In the genomic region with DNA sequence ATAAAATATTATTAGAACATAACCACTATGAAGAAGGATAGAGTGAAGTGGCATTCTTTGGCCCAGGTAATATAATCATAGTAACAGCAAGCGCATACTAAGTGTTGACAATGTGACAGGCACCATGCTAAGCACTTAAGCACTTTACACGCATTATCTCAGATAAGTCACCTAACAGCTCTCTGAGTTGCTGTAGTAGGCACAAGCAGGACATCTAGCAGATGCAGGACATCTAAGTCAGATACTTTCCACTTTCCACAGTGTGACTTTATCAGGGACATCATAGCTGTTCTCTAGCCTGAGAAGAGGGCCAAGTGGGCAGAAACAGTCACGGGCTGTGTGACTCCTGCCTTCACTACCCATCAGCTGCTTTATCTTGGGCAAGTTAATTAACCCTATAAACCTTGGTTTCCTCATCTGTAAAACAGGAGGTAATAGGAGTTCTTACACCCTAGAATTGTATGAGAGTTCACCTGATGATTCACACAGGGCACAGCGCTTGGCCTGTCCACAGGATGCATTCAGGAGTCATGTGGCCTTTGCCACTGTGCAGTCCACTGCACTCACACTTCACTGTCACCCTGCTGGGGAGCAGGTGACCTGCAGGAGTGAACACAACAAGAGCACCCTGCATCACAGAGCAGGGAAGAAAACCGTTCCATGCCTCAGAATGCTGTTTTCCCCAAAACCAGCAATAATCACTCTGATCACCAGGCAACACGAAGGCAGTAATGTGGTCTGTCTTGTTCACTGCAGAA, we compare ENCODE assay signal across 13 cellular contexts. TPM values are rescaled to one million over a fixed set of nuclear protein-coding genes. Genes with fewer than 3 reads are reported as not detected.
"Had no signal": no experiment of that assay in that cellular context is flagged by ENCODE, and none has a peak within 500 bp of the region (broad histone marks: within the 10 kb centered on the region; RNA-seq: fewer than 3 reads in every experiment).

No MANE protein-coding gene starts in this region.

- H3K27ac ChIP-seq: adrenal gland, neural progenitor cell, ovary had no signal

- H2AFZ ChIP-seq: neural progenitor cell had no signal

- H3K9me3 Mint-ChIP-seq: activated CD4-positive, alpha-beta T cell treated with anti-CD3 and anti-CD28 coated beads, Interleukin-2, amount 10 ng/mL, durations not matched to agents 7 days and 5 days; central memory CD8-positive, alpha-beta T cell; WTC11 had no signal

- ATAC-seq: WTC11 had no signal

- H3K4me2 ChIP-seq: neural progenitor cell had no signal

- H3K27me3 ChIP-seq: adrenal gland, ovary, tibial nerve had no signal

- H3K27ac Mint-ChIP-seq: activated CD4-positive, alpha-beta T cell treated with anti-CD3 and anti-CD28 coated beads, Interleukin-2, amount 10 ng/mL, durations not matched to agents 7 days and 5 days; neural progenitor cell; WTC11 had no signal

- DNase-seq: activated CD4-positive, alpha-beta T cell treated with anti-CD3 and anti-CD28 coated beads, Interleukin-2, amount 10 ng/mL, durations not matched to agents 7 days and 5 days; activated CD8-positive, alpha-beta memory T cell treated with anti-CD3 and anti-CD28 coated beads for 24 hours; activated naive CD4-positive, alpha-beta T cell treated with anti-CD3 and anti-CD28 coated beads, Interleukin-2, amount 50 U/mL, for 16 hours; adrenal gland; cortex of kidney; ovary; stimulated activated CD4-positive, alpha-beta T cell treated with anti-CD3 and anti-CD28 coated beads, Interleukin-15, amount 100 ng/mL, for 24 hours; stimulated activated CD4-positive, alpha-beta T cell treated with anti-CD3 and anti-CD28 coated beads, Interleukin-4, amount 100 ng/mL, for 24 hours had no signal

- H3K27me3 Mint-ChIP-seq: activated CD4-positive, alpha-beta T cell treated with anti-CD3 and anti-CD28 coated beads, Interleukin-2, amount 10 ng/mL, durations not matched to agents 7 days and 5 days; central memory CD8-positive, alpha-beta T cell had no signal

- H3K4me3 ChIP-seq: adrenal gland, neural progenitor cell, ovary, tibial nerve had no signal

- H3K9ac ChIP-seq: neural progenitor cell had no signal

- H3K4me3 Mint-ChIP-seq: activated CD4-positive, alpha-beta T cell treated with anti-CD3 and anti-CD28 coated beads, Interleukin-2, amount 10 ng/mL, durations not matched to agents 7 days and 5 days; central memory CD8-positive, alpha-beta T cell; neural progenitor cell; WTC11 had no signal

- H3K9me3 ChIP-seq: adrenal gland, ovary, tibial nerve had no signal

- H3K36me3 ChIP-seq: neural progenitor cell, ovary had no signal

RNA-seq across cellular contexts. Expression of a gene that starts 32.0 kb away (rescaled TPM):
- total RNA-seq: activated CD4-positive, alpha-beta T cell treated with anti-CD3 and anti-CD28 coated beads, Interleukin-2, amount 10 ng/mL, durations not matched to agents 7 days and 5 days; T-helper 1 cell treated with Interleukin-12 subunit alpha and Interleukin-12 subunit beta and Interleukin-4 antibody, amounts not matched to agents 30 ng/mL and 1 ng/mL, for 36 hours; WTC11 had no signal
